In the genomic region with DNA sequence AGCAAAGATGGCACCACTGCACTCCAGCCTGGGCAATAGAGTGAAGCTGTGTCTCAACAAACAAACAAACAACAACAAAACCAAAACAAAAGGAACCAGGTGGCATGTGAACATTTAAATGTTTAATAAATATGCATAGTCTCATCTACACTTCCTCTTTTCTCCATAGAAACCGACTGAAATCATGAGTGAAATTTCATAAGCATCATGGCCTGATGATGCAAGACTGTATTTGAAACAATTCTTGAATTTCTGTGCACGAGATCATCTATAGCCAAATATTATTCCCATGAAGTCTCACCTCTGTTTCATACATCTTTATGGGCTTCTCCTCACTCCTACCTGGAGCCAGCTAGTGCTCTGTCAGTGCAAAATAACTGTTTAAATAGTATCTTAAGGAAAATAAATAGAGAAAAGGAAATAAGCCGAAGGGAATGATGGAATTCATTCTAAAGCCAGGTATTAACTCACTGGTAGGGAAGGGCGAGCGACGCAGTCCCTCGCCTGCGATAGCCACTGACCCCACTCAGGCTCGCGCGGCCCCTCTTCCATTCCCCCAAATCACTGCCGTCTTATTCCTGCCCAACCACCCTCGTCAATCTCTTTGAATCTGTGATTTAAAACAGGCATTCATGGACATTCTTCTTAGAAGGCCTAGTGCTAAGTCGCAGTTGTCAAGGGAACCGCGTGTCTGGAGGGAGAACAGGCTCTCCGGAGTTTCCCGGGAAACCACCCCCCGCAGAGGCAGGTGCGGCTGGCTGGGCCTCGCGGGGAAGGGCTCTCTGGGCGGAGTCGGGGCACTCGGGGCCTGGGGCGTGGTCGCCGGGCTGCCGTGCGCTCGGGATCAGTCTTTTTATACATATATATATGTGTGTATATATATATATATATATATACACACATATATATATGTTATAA, we compare ENCODE assay signal across 9 cellular contexts. TPM values are rescaled to one million over a fixed set of nuclear protein-coding genes. Genes with fewer than 3 reads are reported as not detected.
A peak's percentile ranks its signal among the peaks of the same experiment; 100 is the strongest.
DNase-seq lines count a peak whose midpoint lies in the region; ATAC-seq, FAIRE-seq and TF ChIP-seq lines count a peak whose summit lies in the region.
"Had no signal": no experiment of that assay in that cellular context is flagged by ENCODE, and none has a peak within 500 bp of the region (broad histone marks: within the 10 kb centered on the region; RNA-seq: fewer than 3 reads in every experiment).

No MANE protein-coding gene starts in this region.

- peaks cover 0 to 13% (median 0%) of the 10 kb centered on the region in 11 experiments; a peak in 4 of 22 replicates for H3K27me3 ChIP-seq in BLaER1 treated with 17β-estradiol and CSF1 and Interleukin-3, amounts not matched to agents 10 nM and 100 nM
- peaks cover 30% of the 10 kb centered on the region for H3K27me3 ChIP-seq in left ventricle myocardium inferior (ENCODE audit: low read depth)

- no peaks in the 10 kb centered on the region for H3K36me3 ChIP-seq in BLaER1 treated with 17β-estradiol and CSF1 and Interleukin-3, amounts not matched to agents 10 nM and 100 nM
- H3K36me3 ChIP-seq in left ventricle myocardium inferior = no peaks in the 10 kb centered on the region
- H3K36me3 ChIP-seq: adrenal gland had no signal

- intact Hi-C loops in left ventricle myocardium inferior (cut with micrococcal nuclease) = no loop called here

- FAIRE-seq in H54 (lab: Jason Lieb, UNC) = no peak

- peaks cover 55% of the 10 kb centered on the region for H3K4me1 Mint-ChIP-seq in activated T-cell treated with anti-CD3 and anti-CD28 coated beads, Interleukin-2, amount 50 U/mL, for 72 hours (ENCODE audit: low read depth)

- peak overlapping the region; percentile 87 to 99 (median 95) for H3K4me2 ChIP-seq in BLaER1 treated with 17β-estradiol and CSF1 and Interleukin-3, amounts not matched to agents 10 nM and 100 nM

- peak overlapping the region; percentile 56 to 74 (median 64); a peak in 14 of 20 replicates for H3K4me3 ChIP-seq in BLaER1 treated with 17β-estradiol and CSF1 and Interleukin-3, amounts not matched to agents 10 nM and 100 nM
- peak overlapping the region; percentile 75 for H3K4me3 ChIP-seq in left ventricle myocardium inferior

- DNase-seq in H54 (ENCODE audit: insufficient read length, low spot score) = peak; percentile 28
- peak; percentile 78 for DNase-seq in NCI-H2171 (lab: John Stamatoyannopoulos, UW)
- peak in 1 of 2 donors; percentile 45 for DNase-seq in activated T-cell treated with anti-CD3 and anti-CD28 coated beads, Interleukin-2, amount 50 U/mL, for 72 hours
- no peak for DNase-seq in left ventricle myocardium inferior
- peak; percentile 86 for DNase-seq in renal cortical epithelial cell (ENCODE audit: low read depth)

- H3K27ac ChIP-seq in BLaER1 treated with 17β-estradiol and CSF1 and Interleukin-3, amounts not matched to agents 10 nM and 100 nM = peak overlapping the region in 10 of 11 experiments; percentile 40 to 86 (median 77); a peak in 19 of 22 replicates
- no peak overlapping the region for H3K27ac ChIP-seq in left ventricle myocardium inferior (replicated peaks)

- no peaks in the 10 kb centered on the region for H3K9me3 Mint-ChIP-seq in activated T-cell treated with anti-CD3 and anti-CD28 coated beads, Interleukin-2, amount 50 U/mL, for 72 hours

- peak overlapping the region in 6 of 11 experiments; percentile 18 to 86 (median 83); a peak in 7 of 22 replicates for H3K9ac ChIP-seq in BLaER1 treated with 17β-estradiol and CSF1 and Interleukin-3, amounts not matched to agents 10 nM and 100 nM

- no peaks in the 10 kb centered on the region for H3K9me3 ChIP-seq in BLaER1 treated with 17β-estradiol and CSF1 and Interleukin-3, amounts not matched to agents 10 nM and 100 nM (replicated peaks in 1 of 11)
- no peaks in the 10 kb centered on the region for H3K9me3 ChIP-seq in left ventricle myocardium inferior (replicated peaks)
- H3K9me3 ChIP-seq: adrenal gland had no signal

- peaks cover 36 to 57% (median 51%) of the 10 kb centered on the region in 10 experiments for H3K4me1 ChIP-seq in BLaER1 treated with 17β-estradiol and CSF1 and Interleukin-3, amounts not matched to agents 10 nM and 100 nM
- H3K4me1 ChIP-seq in left ventricle myocardium inferior = peaks cover 24% of the 10 kb centered on the region

- H3K27ac Mint-ChIP-seq in activated T-cell treated with anti-CD3 and anti-CD28 coated beads, Interleukin-2, amount 50 U/mL, for 72 hours = no peak overlapping the region

- no peak for ATAC-seq in activated T-cell treated with anti-CD3 and anti-CD28 coated beads, Interleukin-2, amount 50 U/mL, for 72 hours (replicated peaks in 1 of 2)
- no peak for ATAC-seq in HG03565 (IDR thresholded peaks at IDR 0.05; ENCODE audit: unreplicated experiment)
- ATAC-seq in GM18519 (IDR thresholded peaks at IDR 0.05; ENCODE audit: low FRiP score, unreplicated experiment) = no peak

- no peak for TF ChIP-seq CTCF in left ventricle myocardium inferior (IDR thresholded peaks at IDR 0.05; ENCODE audit: borderline replicate concordance)

- no peak for TF ChIP-seq POLR2A in H54 (IDR thresholded peaks at IDR 0.05; ENCODE audit: low read depth, low read length)

- peaks cover 25% of the 10 kb centered on the region for H3K27me3 Mint-ChIP-seq in activated T-cell treated with anti-CD3 and anti-CD28 coated beads, Interleukin-2, amount 50 U/mL, for 72 hours (ENCODE audit: low read depth)

- 0 out of 22 replicates have a peak, but pooled peaks cover 0 to under 1% (median 0%) of the 10 kb centered on the region in 11 experiments for H4K20me1 ChIP-seq in BLaER1 treated with 17β-estradiol and CSF1 and Interleukin-3, amounts not matched to agents 10 nM and 100 nM

- peak overlapping the region; percentile 93 to 96 for H3K4me3 Mint-ChIP-seq in activated T-cell treated with anti-CD3 and anti-CD28 coated beads, Interleukin-2, amount 50 U/mL, for 72 hours

- H3K36me3 Mint-ChIP-seq in activated T-cell treated with anti-CD3 and anti-CD28 coated beads, Interleukin-2, amount 50 U/mL, for 72 hours (ENCODE audit: insufficient read depth in 2 of 2) = no peaks in the 10 kb centered on the region

RNA-seq across cellular contexts. Expression of a gene that starts 52.4 kb away (rescaled TPM):
- 1 to 10 TPM; 1.3 to 1.4 TPM for total RNA-seq in activated T-cell treated with anti-CD3 and anti-CD28 coated beads, Interleukin-2, amount 50 U/mL, for 72 hours
- total RNA-seq in left ventricle myocardium inferior (20.2 TPM), renal cortical epithelial cell (110 and 181 TPM in 2 replicates)
